ENCODE assay signal across 10 cellular contexts in genomic region chr13:73849292-73849691, GRCh38.
DNase-seq lines count a peak whose midpoint lies in the region; ATAC-seq, FAIRE-seq and TF ChIP-seq lines count a peak whose summit lies in the region.
"Had no signal": no experiment of that assay in that cellular context is flagged by ENCODE, and none has a peak within 500 bp of the region (broad histone marks: within the 10 kb centered on the region; RNA-seq: fewer than 3 reads in every experiment).

No MANE protein-coding gene starts in this region.

- H3K4me3 ChIP-seq in AG04449 (ENCODE audit: low read depth, low read length) (no peak overlapping the region), endothelial cell of umbilical vein (replicated peaks in 1 of 3; ENCODE audit: insufficient read depth in 1 of 3, low read depth in 1 of 3, low read length in 3 of 3) (no peak overlapping the region)
- H3K4me3 ChIP-seq: K562, lung had no signal

- no peak overlapping the region for H3K27ac ChIP-seq in endothelial cell of umbilical vein (ENCODE audit: insufficient read depth, low read depth, low read length)

- POLR2A ChIA-PET in AG04449 (lab: Yijun Ruan, JAX), result no interaction called here
- POLR2A ChIA-PET in endothelial cell of umbilical vein (lab: Charles Lee), result no interaction called here

- H3K4me3 Mint-ChIP-seq in stimulated activated effector memory CD8-positive, alpha-beta T cell treated with anti-CD3 and anti-CD28 coated beads, Interleukin-12 subunit alpha, Interleukin-12 subunit beta, amount 100 ng/mL, for 72 hours, result no peak overlapping the region

- H3K9ac ChIP-seq in endothelial cell of umbilical vein (replicated peaks; ENCODE audit: extremely low read depth, insufficient read depth, low read length), result no peak overlapping the region

- no peaks in the 10 kb centered on the region for H3K9me3 Mint-ChIP-seq in stimulated activated effector memory CD8-positive, alpha-beta T cell treated with anti-CD3 and anti-CD28 coated beads, Interleukin-12 subunit alpha, Interleukin-12 subunit beta, amount 100 ng/mL, for 72 hours

- peaks cover 17% of the 10 kb centered on the region for H3K36me3 Mint-ChIP-seq in stimulated activated effector memory CD8-positive, alpha-beta T cell treated with anti-CD3 and anti-CD28 coated beads, Interleukin-12 subunit alpha, Interleukin-12 subunit beta, amount 100 ng/mL, for 72 hours

- no peak overlapping the region for H3K4me2 ChIP-seq in endothelial cell of umbilical vein (ENCODE audit: insufficient read depth, low read length)

- H3K4me1 ChIP-seq in endothelial cell of umbilical vein (ENCODE audit: control insufficient read depth, extremely low read depth, insufficient read depth, low read length), result peaks cover 8% of the 10 kb centered on the region

- intact Hi-C loops in endothelial cell of umbilical vein (cut with micrococcal nuclease), result loop anchor here (5.0 kb wide), 1 partner anchor 82 kb away; no protein-coding TSS in a partner anchor

- DNase-seq in AG04449 (ENCODE audit: low read depth, low spot score), result no peak
- peak; percentile 7 for DNase-seq in NCI-H1048 (lab: John Stamatoyannopoulos, UW)
- DNase-seq in endothelial cell of umbilical vein (ENCODE audit: low read depth, low spot score), result peak; percentile 36
- no peak for DNase-seq in stimulated activated effector memory CD8-positive, alpha-beta T cell treated with anti-CD3 and anti-CD28 coated beads, Interleukin-12 subunit alpha, Interleukin-12 subunit beta, amount 100 ng/mL, for 72 hours (ENCODE audit: low spot score in 2 of 2)
- no peak for DNase-seq in hippocampal formation (lab: John Stamatoyannopoulos, UW)
- DNase-seq in NCI-H345 treated with DMSO at 0.1 percent for 48 hours (lab: John Stamatoyannopoulos, UW; ENCODE audit: unreplicated experiment), result no peak
- no peak for DNase-seq in pons (ENCODE audit: low spot score)

- H3K36me3 ChIP-seq in endothelial cell of umbilical vein (ENCODE audit: control insufficient read depth in 2 of 2, extremely low read depth in 1 of 2, insufficient read depth in 2 of 2, low read length in 2 of 2), result peaks cover 0 to 3% of the 10 kb centered on the region in 2 experiments

- H4K20me1 ChIP-seq in endothelial cell of umbilical vein (replicated peaks; ENCODE audit: control insufficient read depth, extremely low read depth, insufficient read depth, low read length), result no peaks in the 10 kb centered on the region

- no peaks in the 10 kb centered on the region for H3K9me1 ChIP-seq in endothelial cell of umbilical vein (replicated peaks; ENCODE audit: control insufficient read depth, extremely low read depth, insufficient read depth, low read length)

- dilution Hi-C loops in endothelial cell of umbilical vein (cut with MboI; ENCODE audit: extremely low pct_ligation_motif_present, low sequenced_read_pairs), result no loop called here

- ATAC-seq in stimulated activated effector memory CD8-positive, alpha-beta T cell treated with anti-CD3 and anti-CD28 coated beads, Interleukin-12 subunit alpha, Interleukin-12 subunit beta, amount 100 ng/mL, for 72 hours, result peak; percentile 34
- ATAC-seq: K562 had no signal

- H3K27ac Mint-ChIP-seq in stimulated activated effector memory CD8-positive, alpha-beta T cell treated with anti-CD3 and anti-CD28 coated beads, Interleukin-12 subunit alpha, Interleukin-12 subunit beta, amount 100 ng/mL, for 72 hours, result no peak overlapping the region

- H3K79me2 ChIP-seq in endothelial cell of umbilical vein (ENCODE audit: control insufficient read depth, insufficient read depth, low read length), result no peaks in the 10 kb centered on the region

- no peak overlapping the region for H2AFZ ChIP-seq in endothelial cell of umbilical vein (ENCODE audit: low read depth, low read length)

- H3K9me3 ChIP-seq in endothelial cell of umbilical vein (replicated peaks; ENCODE audit: control insufficient read depth, insufficient read depth, low read length), result no peaks in the 10 kb centered on the region

- FAIRE-seq in endothelial cell of umbilical vein (lab: Jason Lieb, UNC), result no peak
- FAIRE-seq: K562 had no signal

- TF ChIP-seq CTCF in AG04449 (IDR thresholded peaks at IDR 0.05; ENCODE audit: insufficient read depth, low read length, missing control alignments) (peak; percentile 36), GM12872 (IDR thresholded peaks at IDR 0.05; ENCODE audit: insufficient read depth, low read depth, low read length) (peak; percentile 27; the same call in 2 of the 3 replicates), endothelial cell of umbilical vein (IDR thresholded peaks at IDR 0.05; ENCODE audit: extremely low read depth in 1 of 2, insufficient read depth in 1 of 2, low read depth in 1 of 2, low read length in 2 of 2) (peak; percentile 21 to 24)

- BruUV-seq in endothelial cell of umbilical vein (replicated peaks; lab: Mats Ljungman, UMichigan), result no TSS peak

- no peak for TF ChIP-seq POLR2A in endothelial cell of umbilical vein (IDR thresholded peaks at IDR 0.05; ENCODE audit: low read depth, low read length)

- peaks cover 15% of the 10 kb centered on the region for H3K4me1 Mint-ChIP-seq in stimulated activated effector memory CD8-positive, alpha-beta T cell treated with anti-CD3 and anti-CD28 coated beads, Interleukin-12 subunit alpha, Interleukin-12 subunit beta, amount 100 ng/mL, for 72 hours

- no peaks in the 10 kb centered on the region for H3K27me3 ChIP-seq in endothelial cell of umbilical vein (ENCODE audit: control insufficient read depth in 2 of 2, insufficient read depth in 2 of 2, low read length in 2 of 2)

- CTCF ChIA-PET in AG04449 (lab: Yijun Ruan, JAX), result interaction anchor here (0.9 to 1.3 kb wide), 3 partner anchors 13 to 28 kb away, joined by 3 to 5 read pairs (median 4); no protein-coding TSS in a partner anchor
- CTCF ChIA-PET in endothelial cell of umbilical vein (lab: Charles Lee), result interaction anchor here (0.8 to 2.6 kb wide), 5 partner anchors 64 to 1370 kb away, joined by 3 to 23 read pairs (median 6); no protein-coding TSS in a partner anchor

TF ChIP-seq in endothelial cell of umbilical vein, 7 proteins besides CTCF, POLR2A, EP300 and RAD21:
- TF ChIP-seq FOS (IDR thresholded peaks at IDR 0.05; ENCODE audit: borderline replicate concordance, insufficient read depth, low read length) (no peak), POLR2AphosphoS5 (IDR thresholded peaks at IDR 0.05; ENCODE audit: insufficient read depth, low read depth, low read length) (no peak), GATA2 (IDR thresholded peaks at IDR 0.05; ENCODE audit: insufficient read depth, insufficient read length, low read depth, low read length) (no peak), EZH2 (IDR thresholded peaks at IDR 0.05; ENCODE audit: borderline replicate concordance, low read depth, low read length, severe bottlenecking) (no peak), MYC (IDR thresholded peaks at IDR 0.05; ENCODE audit: low read depth, low read length) (no peak), JUN (IDR thresholded peaks at IDR 0.05; ENCODE audit: borderline replicate concordance, insufficient read depth, insufficient read length, low read depth) (no peak), MAX (IDR thresholded peaks at IDR 0.05; ENCODE audit: insufficient read depth, insufficient read length) (no peak)

Comparison
In these comparisons a context has a peak if more than half of its experiments do, and no peak if none do; other contexts are left out.
1. DNase-seq: peak in NCI-H1048 (single experiment) and endothelial cell of umbilical vein (single experiment); none in AG04449 (single experiment), stimulated activated effector memory CD8-positive, alpha-beta T cell treated with anti-CD3 and anti-CD28 coated beads, Interleukin-12 subunit alpha, Interleukin-12 subunit beta, amount 100 ng/mL, for 72 hours (0 of 2), hippocampal formation (0 of 2), NCI-H345 treated with DMSO at 0.1 percent for 48 hours (single experiment) and pons (single experiment).
2. Peak in every context shown above with its lines, with median percentiles within 50 percentile points of each other: CTCF ChIP-seq.